Comparison of ENCODE assay signal across 15 cellular contexts in the genomic region with DNA sequence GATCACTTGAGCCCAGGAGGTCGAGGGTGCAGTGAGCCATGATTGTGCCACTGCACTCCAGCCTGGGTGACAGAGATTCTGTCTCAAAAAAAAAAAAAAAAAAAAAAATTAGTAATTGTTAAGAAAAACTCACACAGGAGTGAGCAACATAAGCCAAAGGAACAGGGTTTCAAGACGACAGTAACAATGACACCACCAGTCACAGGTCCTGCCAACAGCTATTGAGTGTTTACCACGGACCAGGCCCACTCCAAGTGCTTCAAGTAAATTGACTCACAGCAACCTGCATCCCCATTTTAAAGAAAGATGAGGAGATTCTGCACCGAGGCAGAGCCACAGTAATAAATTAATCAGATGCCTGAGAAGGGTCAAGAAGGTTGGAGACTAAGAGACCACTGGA.
DNase-seq lines count a peak whose midpoint lies in the region; ATAC-seq and TF ChIP-seq lines count a peak whose summit lies in the region.
"Had no signal": no experiment of that assay in that cellular context is flagged by ENCODE, and none has a peak within 500 bp of the region (broad histone marks: within the 10 kb centered on the region; RNA-seq: fewer than 3 reads in every experiment).

No MANE protein-coding gene starts in this region.

- intact Hi-C loops in cardiac septum (cut with DNase I), result no loop called here

- H3K9ac ChIP-seq in GM23248, result peak overlapping the region; percentile 42; the same call in 1 of the 2 replicates

- DNase-seq in cardiac septum (ENCODE audit: low spot score) (peak; percentile 12), right atrium auricular region (ENCODE audit: low spot score) (no peak), GM23248 (peak; percentile 47), naive B cell (no peak), DMS79 (lab: John Stamatoyannopoulos, UW) (no peak), GM10248 (ENCODE audit: extremely low spot score) (no peak), SKM-1 (lab: John Stamatoyannopoulos, UW; ENCODE audit: unreplicated experiment) (no peak)
- DNase-seq: CD4-positive, alpha-beta T cell; DMS53; NCI-H187 treated with DMSO at 0.1 percent for 48 hours; NCI-H345; NCI-H69; SHP77 treated with DMSO at 0.1 percent for 48 hours had no signal

- H3K79me2 ChIP-seq in GM23248 (ENCODE audit: insufficient read depth), result no peaks in the 10 kb centered on the region

- no peaks in the 10 kb centered on the region for H3K9me2 ChIP-seq in GM23248 (ENCODE audit: insufficient read depth)

- H2AFZ ChIP-seq in GM23248, result peak overlapping the region; percentile 63; the same call in 1 of the 2 replicates

- no peak for ATAC-seq in naive B cell (ENCODE audit: low read depth in 2 of 2)

- peaks cover 35% of the 10 kb centered on the region for H3K4me1 Mint-ChIP-seq in brain
- peaks cover 21 to 39% (median 29%) of the 10 kb centered on the region in 3 donors for H3K4me1 Mint-ChIP-seq in naive B cell

- H3K4me1 ChIP-seq in right atrium auricular region (peaks cover 0 to 34% of the 10 kb centered on the region in 2 donors), GM23248 (ENCODE audit: insufficient read depth) (peaks cover 25% of the 10 kb centered on the region)

- H3K27me3 Mint-ChIP-seq in brain, result peaks cover 3% of the 10 kb centered on the region
- H3K27me3 Mint-ChIP-seq in naive B cell, result no peaks in the 10 kb centered on the region
- H3K27me3 Mint-ChIP-seq: CD4-positive, alpha-beta T cell had no signal

- H3K36me3 Mint-ChIP-seq in brain (no peaks in the 10 kb centered on the region), naive B cell (peaks cover 5 to 17% of the 10 kb centered on the region in 2 donors)

- peaks cover 19% of the 10 kb centered on the region for H3F3A ChIP-seq in GM23248 (ENCODE audit: insufficient read depth)

- CTCF ChIA-PET in GM10248 (lab: Yijun Ruan, JAX), result interaction anchor here (0.8 to 1.2 kb wide), 3 partner anchors 13 to 203 kb away, joined by 3 read pairs; no protein-coding TSS in a partner anchor

- H3K27ac Mint-ChIP-seq in brain (peak overlapping the region; percentile 0 to 93 (median 32)), naive B cell (peak overlapping the region in 4 of 6 donors; percentile 8 to 70 (median 32))
- H3K27ac Mint-ChIP-seq: CD4-positive, alpha-beta T cell had no signal

- WGBS in GM23248 (ENCODE audit: low coverage in 1 of 2, low lambda C conversion rate in 2 of 2, missing lambda C conversion rate in 2 of 2), 2 experiments, result 24 to 31% methylated on average over 4 of the region's 4 CpGs

- in situ Hi-C loops in GM23248 (cut with MboI), result no loop called here

- no peak overlapping the region for H3K4me3 ChIP-seq in right atrium auricular region
- no peak overlapping the region for H3K4me3 ChIP-seq in GM23248
- H3K4me3 ChIP-seq: K562 had no signal

- H3K27ac ChIP-seq in right atrium auricular region (peak overlapping the region in 1 of 2 donors; percentile 44), GM23248 (peak overlapping the region; percentile 96)

- no peaks in the 10 kb centered on the region for H4K20me1 ChIP-seq in GM23248 (ENCODE audit: insufficient read depth)

- H3K4me2 ChIP-seq in GM23248 (ENCODE audit: unreplicated experiment), result no peak overlapping the region

- H3K4me3 Mint-ChIP-seq in brain (no peak overlapping the region), naive B cell (no peak overlapping the region)
- H3K4me3 Mint-ChIP-seq: CD4-positive, alpha-beta T cell had no signal

- no peaks in the 10 kb centered on the region for H3K36me3 ChIP-seq in right atrium auricular region
- H3K36me3 ChIP-seq in GM23248 (ENCODE audit: low read depth), result no peaks in the 10 kb centered on the region; the same call in 1 of the 2 replicates

- peaks cover 0 to under 1% (median 0%) of the 10 kb centered on the region in 5 experiments for H3K9me3 Mint-ChIP-seq in brain
- peaks cover 0 to 2% (median 0%) of the 10 kb centered on the region in 7 donors for H3K9me3 Mint-ChIP-seq in naive B cell
- H3K9me3 Mint-ChIP-seq: CD4-positive, alpha-beta T cell had no signal

- POLR2A ChIA-PET in GM10248 (lab: Yijun Ruan, JAX), result no interaction called here

- no peaks in the 10 kb centered on the region for H3K9me3 ChIP-seq in right atrium auricular region
- no peaks in the 10 kb centered on the region for H3K9me3 ChIP-seq in GM23248 (ENCODE audit: low read depth)

- no peaks in the 10 kb centered on the region for H3K27me3 ChIP-seq in right atrium auricular region
- no peaks in the 10 kb centered on the region for H3K27me3 ChIP-seq in GM23248 (replicated peaks; ENCODE audit: insufficient read depth)

- TF ChIP-seq CTCF in right atrium auricular region (IDR thresholded peaks at IDR 0.05) (no peak), brain (conservative IDR thresholded peaks at IDR 0.05) (no peak), GM10248 (IDR thresholded peaks at IDR 0.05; ENCODE audit: control extremely low read depth, extremely low read depth, low read depth, missing control alignments) (no peak)

Comparison
In these comparisons a context has a peak if more than half of its experiments do, and no peak if none do; other contexts are left out.
1. DNase-seq: peak in cardiac septum (single experiment) and GM23248 (single experiment); none in right atrium auricular region (single experiment), naive B cell (single experiment), DMS79 (single experiment), GM10248 (single experiment) and SKM-1 (single experiment).